Comparison of ENCODE assay signal across 7 cellular contexts in the genomic region with DNA sequence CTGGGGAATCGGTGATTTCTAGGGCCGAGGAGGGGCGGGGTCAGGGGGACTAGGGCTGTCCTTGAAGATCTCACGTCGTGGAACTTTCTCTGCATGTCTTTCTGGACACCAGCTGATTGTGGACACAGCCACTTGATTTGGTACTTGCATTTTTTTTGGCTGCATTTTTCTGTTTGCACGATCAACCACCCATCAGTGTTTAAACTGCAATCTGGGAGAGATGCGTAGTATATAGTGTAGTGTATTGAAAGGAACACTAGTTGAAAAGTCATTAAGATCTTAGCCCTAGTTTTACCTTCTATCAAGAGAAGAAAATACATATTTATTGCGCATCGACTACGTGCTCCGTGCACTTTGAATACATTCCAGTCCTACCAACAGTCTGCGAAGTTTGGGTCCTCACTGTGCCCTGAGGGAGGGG. TPM values are rescaled to one million over a fixed set of nuclear protein-coding genes. Genes with fewer than 3 reads are reported as not detected.
DNase-seq lines count a peak whose midpoint lies in the region; ATAC-seq and TF ChIP-seq lines count a peak whose summit lies in the region.

No MANE protein-coding gene starts in this region.

- H3K27ac ChIP-seq in foreskin keratinocyte (peak overlapping the region; percentile 41), skeletal muscle tissue (ENCODE audit: low read depth, low read length) (peak overlapping the region; percentile 80)

- H3K36me3 ChIP-seq in skeletal muscle tissue (ENCODE audit: control insufficient read depth in 3 of 3, insufficient read depth in 3 of 3, low read length in 3 of 3), result no peaks in the 10 kb centered on the region

- POLR2A ChIA-PET in activated CD4-positive, alpha-beta memory T cell treated with anti-CD3 and anti-CD28 coated beads for 36 hours (lab: Charles Lee), result interaction anchor here (0.8 kb wide), 1 partner anchor 11 kb away, joined by 4 read pairs; no protein-coding TSS in a partner anchor

- H3K4me1 Mint-ChIP-seq in activated CD4-positive, alpha-beta memory T cell treated with anti-CD3 and anti-CD28 coated beads for 36 hours (ENCODE audit: low read depth), result peaks cover 53% of the 10 kb centered on the region

- CTCF ChIA-PET in activated CD4-positive, alpha-beta memory T cell treated with anti-CD3 and anti-CD28 coated beads for 36 hours (lab: Charles Lee), result interaction anchor here (0.8 to 1.9 kb wide), 6 partner anchors 8 to 117 kb away, joined by 3 to 12 read pairs (median 4); no protein-coding TSS in a partner anchor

- intact Hi-C loops in activated CD4-positive, alpha-beta memory T cell treated with anti-CD3 and anti-CD28 coated beads for 36 hours (cut with micrococcal nuclease), result loop anchor here (1.0 to 5.0 kb wide), 5 partner anchors 153 to 1381 kb away; a partner anchor contains a TSS

- H3K9me3 ChIP-seq in skeletal muscle tissue (ENCODE audit: control insufficient read depth in 3 of 3, low read length in 3 of 3), result peaks cover 0 to 3% (median 0%) of the 10 kb centered on the region in 3 donors

- peak overlapping the region; percentile 78 to 90 (median 86) for H3K9ac ChIP-seq in skeletal muscle tissue (ENCODE audit: low read depth in 1 of 3, low read length in 3 of 3)

- peak; percentile 84 for DNase-seq in activated CD4-positive, alpha-beta memory T cell treated with anti-CD3 and anti-CD28 coated beads for 36 hours
- DNase-seq in foreskin keratinocyte (no peak), dedifferentiated amniotic fluid mesenchymal stem cell (ENCODE audit: extremely low spot score) (no peak)

- H3K27me3 ChIP-seq in foreskin keratinocyte (no peaks in the 10 kb centered on the region), skeletal muscle tissue (ENCODE audit: control insufficient read depth in 3 of 3, insufficient read depth in 3 of 3, low read length in 3 of 3) (no peaks in the 10 kb centered on the region)

- H3K4me1 ChIP-seq in foreskin keratinocyte (peaks cover 8% of the 10 kb centered on the region), skeletal muscle tissue (ENCODE audit: control insufficient read depth in 3 of 3, insufficient read depth in 3 of 3, low read length in 3 of 3) (peaks cover 17 to 41% (median 25%) of the 10 kb centered on the region in 3 donors)

- peaks cover 5% of the 10 kb centered on the region for H3K9me3 Mint-ChIP-seq in activated CD4-positive, alpha-beta memory T cell treated with anti-CD3 and anti-CD28 coated beads for 36 hours

- H3K27ac Mint-ChIP-seq in activated CD4-positive, alpha-beta memory T cell treated with anti-CD3 and anti-CD28 coated beads for 36 hours, result peak overlapping the region; percentile 80

- peak overlapping the region; percentile 89 to 95 (median 95) for H3K4me3 ChIP-seq in skeletal muscle tissue (ENCODE audit: low read length in 3 of 3)

- H3K27me3 Mint-ChIP-seq in activated CD4-positive, alpha-beta memory T cell treated with anti-CD3 and anti-CD28 coated beads for 36 hours, result no peaks in the 10 kb centered on the region

- peaks cover 8% of the 10 kb centered on the region for H3K36me3 Mint-ChIP-seq in activated CD4-positive, alpha-beta memory T cell treated with anti-CD3 and anti-CD28 coated beads for 36 hours

- no peak for TF ChIP-seq CTCF in foreskin keratinocyte (conservative IDR thresholded peaks at IDR 0.05)

- H3K4me3 Mint-ChIP-seq in activated CD4-positive, alpha-beta memory T cell treated with anti-CD3 and anti-CD28 coated beads for 36 hours, result peak overlapping the region; percentile 89

- ATAC-seq in HG03457 (IDR thresholded peaks at IDR 0.05; ENCODE audit: unreplicated experiment) (peak; percentile 46), foreskin keratinocyte (peak; percentile 1), HG02870 (IDR thresholded peaks at IDR 0.05; ENCODE audit: unreplicated experiment) (no peak), GM18498 (IDR thresholded peaks at IDR 0.05; ENCODE audit: unreplicated experiment) (no peak)

RNA-seq across cellular contexts. Expression of a gene that starts 0.7 kb away (rescaled TPM):
- 10 to 100 TPM; 51.1 to 51.3 TPM for total RNA-seq in activated CD4-positive, alpha-beta memory T cell treated with anti-CD3 and anti-CD28 coated beads for 36 hours
- 21.0 and 26.4 TPM in 2 replicates for total RNA-seq in foreskin keratinocyte
- 16.4 and 19.2 TPM in 2 replicates for polyA plus RNA-seq in foreskin keratinocyte
- total RNA-seq in skeletal muscle tissue, result 2.6 TPM

RNA-seq across cellular contexts. Expression of a gene that starts 24.6 kb away (rescaled TPM):
- not detected for total RNA-seq in activated CD4-positive, alpha-beta memory T cell treated with anti-CD3 and anti-CD28 coated beads for 36 hours
- not detected in 2 replicates for total RNA-seq in foreskin keratinocyte
- polyA plus RNA-seq in foreskin keratinocyte, result not detected in 2 replicates
- 0.52 TPM for total RNA-seq in skeletal muscle tissue

RNA-seq across cellular contexts. Expression of a gene that starts 40.6 kb away (rescaled TPM):
- under 1 TPM; 0.02 TPM for total RNA-seq in activated CD4-positive, alpha-beta memory T cell treated with anti-CD3 and anti-CD28 coated beads for 36 hours
- total RNA-seq in foreskin keratinocyte (2.5 and 3.4 TPM in 2 replicates), skeletal muscle tissue (1.6 TPM)
- 0.41 and 0.45 TPM in 2 replicates for polyA plus RNA-seq in foreskin keratinocyte

Comparison
In these comparisons a context has a peak if more than half of its experiments do, and no peak if none do; other contexts are left out.
1. ATAC-seq: peak in HG03457 (single experiment) and foreskin keratinocyte (single experiment); none in HG02870 (single experiment) and GM18498 (single experiment).